Comparison of ENCODE assay signal across 8 cellular contexts in genomic region chr11:108224908-108225786, GRCh38. TPM values are rescaled to one million over a fixed set of nuclear protein-coding genes. Genes with fewer than 3 reads are reported as not detected.
A peak's percentile ranks its signal among the peaks of the same experiment; 100 is the strongest.
DNase-seq lines count a peak whose midpoint lies in the region; ATAC-seq, FAIRE-seq and TF ChIP-seq lines count a peak whose summit lies in the region.

No MANE protein-coding gene starts in this region.

- 69 to 93% (median 76%) methylated on average over 14 of the region's 14 CpGs for WGBS in small intestine, 3 donors

- DNase-seq in Peyer's patch = peak in 1 of 3 donors; percentile 49
- DNase-seq in endothelial cell (ENCODE audit: low spot score) = no peak
- peak; percentile 16 for DNase-seq in small intestine
- no peak for DNase-seq in HFFc6
- DNase-seq in HTR-8/SVneo (ENCODE audit: insufficient read length, low spot score) = no peak
- no peak for DNase-seq in DMS153 (lab: John Stamatoyannopoulos, UW)

- no peaks in the 10 kb centered on the region for H3K9me3 Mint-ChIP-seq in endothelial cell (ENCODE audit: unreplicated experiment)
- no peaks in the 10 kb centered on the region for H3K9me3 Mint-ChIP-seq in HFFc6

- H3K27me3 Mint-ChIP-seq in endothelial cell (ENCODE audit: unreplicated experiment) = peaks cover 10% of the 10 kb centered on the region
- H3K27me3 Mint-ChIP-seq in HFFc6 (ENCODE audit: insufficient read depth) = peaks cover 2% of the 10 kb centered on the region; the same call in 1 of the 2 replicates

- TF ChIP-seq POLR2A in Peyer's patch (IDR thresholded peaks at IDR 0.05) = no peak

- peak overlapping the region in 3 of 4 donors; percentile 66 to 92 (median 85) for H3K4me3 ChIP-seq in Peyer's patch
- H3K4me3 ChIP-seq in small intestine (ENCODE audit: low read depth in 1 of 2, low read length in 2 of 2) = no peak overlapping the region

- no peak for FAIRE-seq in small intestine (lab: Jason Lieb, UNC)
- FAIRE-seq in HTR-8/SVneo (lab: Jason Lieb, UNC) = no peak

- H3K36me3 Mint-ChIP-seq in endothelial cell (ENCODE audit: low read depth, unreplicated experiment) (peaks cover 3% of the 10 kb centered on the region), HFFc6 (ENCODE audit: low read depth) (peaks cover 26% of the 10 kb centered on the region)

- H3K27ac ChIP-seq in Peyer's patch (peak overlapping the region; percentile 90 to 96 (median 93)), small intestine (ENCODE audit: low read depth in 1 of 2, low read length in 1 of 2) (peak overlapping the region in 1 of 2 donors; percentile 83)

- H3K36me3 ChIP-seq in Peyer's patch = peaks cover 0 to 18% (median 0%) of the 10 kb centered on the region in 3 donors
- peaks cover 3% of the 10 kb centered on the region in 2 donors for H3K36me3 ChIP-seq in small intestine (ENCODE audit: control insufficient read depth in 2 of 2, insufficient read depth in 2 of 2, low read length in 2 of 2)

- H3K4me1 ChIP-seq in Peyer's patch (peaks cover 0 to 11% (median 0%) of the 10 kb centered on the region in 4 donors), small intestine (ENCODE audit: control insufficient read depth in 2 of 2, insufficient read depth in 1 of 2, low read depth in 1 of 2, low read length in 1 of 2) (peaks cover 2 to 5% of the 10 kb centered on the region in 2 donors)

- H3K9me3 ChIP-seq in Peyer's patch = no peaks in the 10 kb centered on the region
- H3K9me3 ChIP-seq in small intestine (ENCODE audit: control insufficient read depth, low read depth) = no peaks in the 10 kb centered on the region

- ATAC-seq in GM18868 (IDR thresholded peaks at IDR 0.05; ENCODE audit: unreplicated experiment) (peak; percentile 12), GM19455 (IDR thresholded peaks at IDR 0.05; ENCODE audit: unreplicated experiment) (no peak)

- H3K4me3 Mint-ChIP-seq in endothelial cell (ENCODE audit: unreplicated experiment) (peak overlapping the region; percentile 47), HFFc6 (no peak overlapping the region; the same call in 1 of the 2 replicates)

- H3K27me3 ChIP-seq in Peyer's patch = no peaks in the 10 kb centered on the region
- H3K27me3 ChIP-seq in small intestine (ENCODE audit: control insufficient read depth in 2 of 2, insufficient read depth in 2 of 2, low read length in 2 of 2) = no peaks in the 10 kb centered on the region

- H3K27ac Mint-ChIP-seq in endothelial cell (ENCODE audit: unreplicated experiment) (peak overlapping the region; percentile 44), HFFc6 (no peak overlapping the region)

- H3K4me1 Mint-ChIP-seq in endothelial cell (ENCODE audit: unreplicated experiment) (peaks cover 29% of the 10 kb centered on the region), HFFc6 (ENCODE audit: low read depth) (peaks cover 36% of the 10 kb centered on the region)

- TF ChIP-seq CTCF in Peyer's patch (IDR thresholded peaks at IDR 0.05) (no peak), endothelial cell (IDR thresholded peaks at IDR 0.05; ENCODE audit: unreplicated experiment) (no peak), HFFc6 (IDR thresholded peaks at IDR 0.05) (no peak)

RNA-seq across cellular contexts. Expression of gene ATM, which starts 2.3 kb away (rescaled TPM):
- total RNA-seq in Peyer's patch (100 to 1,000 TPM in 1 of 4 donors, 10 to 100 TPM in 3; 46.3 to 445 (median 58.5) TPM), endothelial cell (ENCODE audit: unreplicated experiment) (51.5 TPM)
- polyA plus RNA-seq in small intestine = 10 to 100 TPM in 1 of 3 donors, 1 to 10 TPM in 2; 5.9 to 13.8 (median 6.3) TPM
- 10 to 100 TPM; 42.0 to 50.5 (median 47.3) TPM for total RNA-seq in HFFc6 (2021; fragmentation: NEBNext Ultra II Directional; extraction: Animal tissue kit (Norgen Biotek cat#: 25700))

RNA-seq across cellular contexts. Expression of gene NPAT, which starts 2.7 kb away (rescaled TPM):
- total RNA-seq in Peyer's patch (10 to 100 TPM; 14.4 to 48.7 (median 14.7) TPM), endothelial cell (ENCODE audit: unreplicated experiment) (15.7 TPM)
- polyA plus RNA-seq in small intestine = 1 to 10 TPM; 2.7 to 3.6 (median 2.7) TPM
- total RNA-seq in HFFc6 (2021; fragmentation: NEBNext Ultra II Directional; extraction: Animal tissue kit (Norgen Biotek cat#: 25700)) = 10 to 100 TPM in 5 of 6 experiments, 1 to 10 TPM in 1; 9.3 to 12.4 (median 10.6) TPM

Comparison
In these comparisons a context has a peak if more than half of its experiments do, and no peak if none do; other contexts are left out.
1. H3K4me3 ChIP-seq: peak in Peyer's patch (3 of 4); none in small intestine (0 of 2).